8 cellular contexts compared by ENCODE assay signal in genomic region chr15:75451202-75451673, GRCh38. TPM values are rescaled to one million over a fixed set of nuclear protein-coding genes. Genes with fewer than 3 reads are reported as not detected.
DNase-seq lines count a peak whose midpoint lies in the region; ATAC-seq and TF ChIP-seq lines count a peak whose summit lies in the region.

No MANE protein-coding gene starts in this region.

- CTCF ChIA-PET in activated naive CD4-positive, alpha-beta T cell treated with anti-CD3 and anti-CD28 coated beads, Interleukin-2, amount 10 ng/mL, durations not matched to agents 7 days and 5 days (lab: Charles Lee): interaction anchor here (0.8 to 1.5 kb wide), 4 partner anchors 15 to 663 kb away, joined by 3 to 5 read pairs (median 3); partner anchors contain the start of gene MAN2C1
- CTCF ChIA-PET in GM10248 (lab: Yijun Ruan, JAX): interaction anchor here (7.7 kb wide), 1 partner anchor 83 kb away, joined by 47 read pairs; the partner anchor contains the start of gene MAN2C1

- H3K36me3 Mint-ChIP-seq in activated naive CD4-positive, alpha-beta T cell treated with anti-CD3 and anti-CD28 coated beads, Interleukin-2, amount 10 ng/mL, durations not matched to agents 7 days and 5 days: peaks cover 2% of the 10 kb centered on the region
- H3K36me3 Mint-ChIP-seq in brain: peaks cover 14% of the 10 kb centered on the region
- H3K36me3 Mint-ChIP-seq in memory B cell: peaks cover 2% of the 10 kb centered on the region

- H3K27ac Mint-ChIP-seq in activated naive CD4-positive, alpha-beta T cell treated with anti-CD3 and anti-CD28 coated beads, Interleukin-2, amount 10 ng/mL, durations not matched to agents 7 days and 5 days: peak overlapping the region; percentile 100
- peak overlapping the region; percentile 96 to 99 (median 99) for H3K27ac Mint-ChIP-seq in brain
- peak overlapping the region; percentile 99 for H3K27ac Mint-ChIP-seq in memory B cell

- no peak for TF ChIP-seq EP300 in upper lobe of left lung (IDR thresholded peaks at IDR 0.05)

- H3K9me3 Mint-ChIP-seq in activated naive CD4-positive, alpha-beta T cell treated with anti-CD3 and anti-CD28 coated beads, Interleukin-2, amount 10 ng/mL, durations not matched to agents 7 days and 5 days: no peaks in the 10 kb centered on the region
- H3K9me3 Mint-ChIP-seq in brain (peaks cover 0 to 7% (median 0%) of the 10 kb centered on the region in 5 experiments), memory B cell (no peaks in the 10 kb centered on the region)

- no peaks in the 10 kb centered on the region for H3K36me3 ChIP-seq in upper lobe of left lung

- POLR2A ChIA-PET in GM10248 (lab: Yijun Ruan, JAX): interaction anchor here (0.5 to 3.0 kb wide), 10 partner anchors 9 to 1389 kb away, joined by 3 to 17 read pairs (median 8); partner anchors contain the start of genes IMP3, MAN2C1, PTPN9 and SNUPN

- no peaks in the 10 kb centered on the region for H3K27me3 Mint-ChIP-seq in activated naive CD4-positive, alpha-beta T cell treated with anti-CD3 and anti-CD28 coated beads, Interleukin-2, amount 10 ng/mL, durations not matched to agents 7 days and 5 days
- H3K27me3 Mint-ChIP-seq in brain: peaks cover 26% of the 10 kb centered on the region
- no peaks in the 10 kb centered on the region for H3K27me3 Mint-ChIP-seq in memory B cell

- 2% methylated on average over 11 of the region's 45 CpGs; no CpG with 5 or more reads in 1 of the 2 donors for WGBS in upper lobe of left lung, 2 donors

- H3K9me3 ChIP-seq in upper lobe of left lung: no peaks in the 10 kb centered on the region

- no peak for ATAC-seq in memory B cell (ENCODE audit: low read depth)
- no peak for ATAC-seq in upper lobe of left lung (ENCODE audit: low FRiP score in 2 of 2)

- peak overlapping the region; percentile 98 to 99 (median 99) for H3K27ac ChIP-seq in upper lobe of left lung

- peak in 1 of 4 donors; percentile 29 for TF ChIP-seq POLR2A in upper lobe of left lung (IDR thresholded peaks at IDR 0.05)

- no peaks in the 10 kb centered on the region for H3K27me3 ChIP-seq in upper lobe of left lung

- peaks cover 38% of the 10 kb centered on the region for H3K4me1 Mint-ChIP-seq in activated naive CD4-positive, alpha-beta T cell treated with anti-CD3 and anti-CD28 coated beads, Interleukin-2, amount 10 ng/mL, durations not matched to agents 7 days and 5 days
- H3K4me1 Mint-ChIP-seq in brain (peaks cover 54% of the 10 kb centered on the region), memory B cell (peaks cover 37% of the 10 kb centered on the region)

- TF ChIP-seq CTCF in brain (conservative IDR thresholded peaks at IDR 0.05) (no peak), upper lobe of left lung (IDR thresholded peaks at IDR 0.05) (no peak), GM10248 (IDR thresholded peaks at IDR 0.05; ENCODE audit: control extremely low read depth, extremely low read depth, low read depth, missing control alignments) (no peak)

- peaks cover 27 to 54% (median 33%) of the 10 kb centered on the region in 4 donors for H3K4me1 ChIP-seq in upper lobe of left lung

- H3K4me3 Mint-ChIP-seq in activated naive CD4-positive, alpha-beta T cell treated with anti-CD3 and anti-CD28 coated beads, Interleukin-2, amount 10 ng/mL, durations not matched to agents 7 days and 5 days: peak overlapping the region; percentile 89
- peak overlapping the region; percentile 95 to 100 (median 99) for H3K4me3 Mint-ChIP-seq in brain
- H3K4me3 Mint-ChIP-seq in memory B cell: peak overlapping the region; percentile 84

- H3K4me3 ChIP-seq in upper lobe of left lung: peak overlapping the region; percentile 73 to 96 (median 88)

- no peak for DNase-seq in activated naive CD4-positive, alpha-beta T cell treated with anti-CD3 and anti-CD28 coated beads, Interleukin-2, amount 10 ng/mL, durations not matched to agents 7 days and 5 days
- DNase-seq in activated naive CD4-positive, alpha-beta T cell treated with anti-CD3 and anti-CD28 coated beads, Interleukin-2, amount 50 U/mL, for 16 hours: no peak
- DNase-seq in memory B cell (ENCODE audit: low spot score in 2 of 2) (peak in 1 of 2 donors; percentile 76), upper lobe of left lung (peak in 1 of 2 donors; percentile 94), GOT3 (lab: John Stamatoyannopoulos, UW) (no peak), GM10248 (ENCODE audit: extremely low spot score) (no peak), NCI-H510A treated with DMSO at 0.1 percent for 48 hours (lab: John Stamatoyannopoulos, UW) (no peak)

RNA-seq across cellular contexts. Expression of gene SIN3A, which starts 0.3 kb away (rescaled TPM):
- polyA plus RNA-seq in brain (ENCODE audit: insufficient read depth, low read depth, low replicate concordance): 37.4 TPM
- total RNA-seq in upper lobe of left lung: 100 to 1,000 TPM in 1 of 6 donors, 10 to 100 TPM in 5; 28.0 to 105 (median 56.6) TPM
